ENCODE assay signal across 8 cellular contexts in the genomic region with DNA sequence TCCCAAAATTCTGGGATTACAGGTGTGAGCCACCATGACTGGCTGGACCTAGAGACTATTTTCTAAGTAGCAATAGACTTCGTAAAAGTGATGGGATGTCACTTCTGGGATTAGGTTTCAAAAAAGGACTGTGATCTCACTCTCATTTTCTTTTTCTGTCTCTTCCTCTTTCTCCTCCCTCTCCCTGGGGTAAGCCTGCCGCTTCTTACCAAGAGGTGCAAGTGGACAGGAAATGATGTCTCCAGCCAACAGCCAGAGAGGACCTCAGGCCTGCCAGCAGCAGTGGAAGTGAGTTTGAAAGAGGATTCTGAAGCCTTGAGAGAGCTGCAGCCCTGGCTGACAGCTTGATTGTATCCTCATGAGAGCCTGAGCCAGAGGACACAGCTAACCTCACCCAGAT. TPM values are rescaled to one million over a fixed set of nuclear protein-coding genes. Genes with fewer than 3 reads are reported as not detected.
DNase-seq lines count a peak whose midpoint lies in the region; ATAC-seq, FAIRE-seq and TF ChIP-seq lines count a peak whose summit lies in the region.
"Not testable (repeated sequence)": the region's sequence is repeated elsewhere in the genome, so short reads cannot be mapped to it uniquely, and the experiment has no call there.

No MANE protein-coding gene starts in this region.

- H3K27ac ChIP-seq in MM.1S (ENCODE audit: low read length): peak overlapping the region; percentile 53; the same call in 1 of the 2 replicates
- peak overlapping the region; percentile 73 for H3K27ac ChIP-seq in left ventricle myocardium inferior (replicated peaks)
- H3K27ac ChIP-seq in osteoblast (ENCODE audit: low read depth, low read length): not testable (repeated sequence)

- intact Hi-C loops in left ventricle myocardium inferior (cut with micrococcal nuclease): not testable (repeated sequence)

- not testable (repeated sequence) for H2AFZ ChIP-seq in MM.1S (ENCODE audit: low read length)
- peak overlapping the region; percentile 72 for H2AFZ ChIP-seq in osteoblast (ENCODE audit: low read length)

- H3K4me2 ChIP-seq in MM.1S (ENCODE audit: low read depth, low read length); osteoblast (ENCODE audit: insufficient read depth, low read length): not testable (repeated sequence)

- H3K27me3 ChIP-seq in MM.1S (replicated peaks; ENCODE audit: insufficient read depth, low read length); left ventricle myocardium inferior (ENCODE audit: low read depth); osteoblast (ENCODE audit: insufficient read depth, low read length): not testable (repeated sequence)

- not testable (repeated sequence) for H3K36me3 ChIP-seq in MM.1S (replicated peaks; ENCODE audit: insufficient read depth, low read length); left ventricle myocardium inferior; osteoblast (ENCODE audit: insufficient read depth, low read length)

- TF ChIP-seq POLR2A in GM12891 (IDR thresholded peaks at IDR 0.05; ENCODE audit: low read depth, low read length): not testable (repeated sequence)

- H3K9me2 ChIP-seq in MM.1S (replicated peaks; ENCODE audit: insufficient read depth, low read length): not testable (repeated sequence)

- H3K79me2 ChIP-seq in MM.1S (ENCODE audit: low read length) (peaks cover 26% of the 10 kb centered on the region), osteoblast (ENCODE audit: insufficient read depth, low read length) (peaks cover 23% of the 10 kb centered on the region)

- not testable (repeated sequence) for H3K4me3 ChIP-seq in MM.1S (ENCODE audit: low read length); choroid plexus epithelial cell (ENCODE audit: low read depth, low read length); left ventricle myocardium inferior; osteoblast (ENCODE audit: insufficient read depth, low read length)

- H3K9me3 ChIP-seq in MM.1S (replicated peaks; ENCODE audit: insufficient read depth, low read length); left ventricle myocardium inferior (replicated peaks); osteoblast (ENCODE audit: low read depth, low read length): not testable (repeated sequence)

- DNase-seq in AML-193 (lab: John Stamatoyannopoulos, UW) (peak; percentile 46 to 64), MM.1S (peak; percentile 33), SIG-M5 treated with dmso at 0.1 percent for 504 hours (lab: John Stamatoyannopoulos, UW; ENCODE audit: unreplicated experiment) (peak; percentile 45), choroid plexus epithelial cell (ENCODE audit: low read depth) (peak; percentile 31), left ventricle myocardium inferior (peak; percentile 23)
- not testable (repeated sequence) for DNase-seq in GM12891 (ENCODE audit: insufficient read length, low spot score); osteoblast (ENCODE audit: insufficient read length, low spot score, missing footprints)

- H3K4me1 ChIP-seq in MM.1S (ENCODE audit: low read length); osteoblast (ENCODE audit: insufficient read depth, low read length): not testable (repeated sequence)
- peaks cover 22% of the 10 kb centered on the region for H3K4me1 ChIP-seq in left ventricle myocardium inferior

- not testable (repeated sequence) for H3K9ac ChIP-seq in MM.1S (ENCODE audit: low read length)

- H4K20me1 ChIP-seq in MM.1S (ENCODE audit: insufficient read depth, low read length); osteoblast (ENCODE audit: insufficient read depth, low read length): not testable (repeated sequence)

- ATAC-seq in GM21786 (IDR thresholded peaks at IDR 0.05; ENCODE audit: unreplicated experiment): peak; percentile 30

- not testable (repeated sequence) for H3F3A ChIP-seq in MM.1S (ENCODE audit: insufficient read depth, low read length)

- not testable (repeated sequence) for TF ChIP-seq CTCF in MM.1S (IDR thresholded peaks at IDR 0.05; ENCODE audit: low read length); choroid plexus epithelial cell (conservative IDR thresholded peaks at IDR 0.05; ENCODE audit: low read depth, low read length); left ventricle myocardium inferior (IDR thresholded peaks at IDR 0.05; ENCODE audit: borderline replicate concordance); osteoblast (IDR thresholded peaks at IDR 0.05; ENCODE audit: extremely low read depth, low read depth, low read length)

- FAIRE-seq in GM12891 (lab: Jason Lieb, UNC): peak; percentile 41

TF ChIP-seq in GM12891, 5 proteins besides CTCF, POLR2A, EP300 and RAD21:
- peak; percentile 25; the same call in 1 of the 2 replicates for TF ChIP-seq SPI1 (IDR thresholded peaks at IDR 0.05; ENCODE audit: low read depth, low read length)

RNA-seq across cellular contexts. Expression of a gene that starts 1.4 kb away (rescaled TPM):
- polyA plus RNA-seq in GM12891 (2012; ENCODE audit: low read depth, missing spikeins): 4.9 TPM
- total RNA-seq in left ventricle myocardium inferior (19.2 TPM), osteoblast (18.5 and 21.2 TPM in 2 replicates)
